In genomic region chr20:57404419-57405072, GRCh38 we compare ENCODE assay signal across 20 cellular contexts. TPM values are rescaled to one million over a fixed set of nuclear protein-coding genes. Genes with fewer than 3 reads are reported as not detected.
A peak's percentile ranks its signal among the peaks of the same experiment; 100 is the strongest.
DNase-seq lines count a peak whose midpoint lies in the region; ATAC-seq and TF ChIP-seq lines count a peak whose summit lies in the region.
"Had no signal": no experiment of that assay in that cellular context is flagged by ENCODE, and none has a peak within 500 bp of the region (broad histone marks: within the 10 kb centered on the region; RNA-seq: fewer than 3 reads in every experiment).

No MANE protein-coding gene starts in this region.

- TF ChIP-seq POLR2A in GM19193 (IDR thresholded peaks at IDR 0.05; ENCODE audit: extremely low read depth, insufficient read depth, insufficient read length) = peak; percentile 16

- no peaks in the 10 kb centered on the region for H3K9me3 Mint-ChIP-seq in activated CD8-positive, alpha-beta T cell treated with anti-CD3 and anti-CD28 coated beads for 36 hours
- H3K9me3 Mint-ChIP-seq in activated CD8-positive, alpha-beta T cell treated with anti-CD3 and anti-CD28 coated beads, Interleukin-2, amount 10 ng/mL, durations not matched to agents 7 days and 5 days (ENCODE audit: insufficient read depth) = no peaks in the 10 kb centered on the region
- H3K9me3 Mint-ChIP-seq: neural progenitor cell had no signal

- H3K4me3 Mint-ChIP-seq in activated CD8-positive, alpha-beta T cell treated with anti-CD3 and anti-CD28 coated beads for 36 hours = no peak overlapping the region
- no peak overlapping the region for H3K4me3 Mint-ChIP-seq in activated CD8-positive, alpha-beta T cell treated with anti-CD3 and anti-CD28 coated beads, Interleukin-2, amount 10 ng/mL, durations not matched to agents 7 days and 5 days
- H3K4me3 Mint-ChIP-seq: neural progenitor cell had no signal

- H3K36me3 ChIP-seq in rectal smooth muscle tissue (ENCODE audit: control insufficient read depth, insufficient read depth, low read length) = peaks cover 47% of the 10 kb centered on the region
- H3K36me3 ChIP-seq: neural progenitor cell had no signal

- no peak for DNase-seq in activated CD8-positive, alpha-beta T cell treated with anti-CD3 and anti-CD28 coated beads for 36 hours
- DNase-seq in activated CD8-positive, alpha-beta T cell treated with anti-CD3 and anti-CD28 coated beads, Interleukin-2, amount 10 ng/mL, durations not matched to agents 7 days and 5 days = no peak
- DNase-seq in left ventricle myocardium superior = peak; percentile 27
- no peak for DNase-seq in GM19240 (ENCODE audit: insufficient read length, low spot score)
- no peak for DNase-seq in NCI-H1417 (lab: John Stamatoyannopoulos, UW)
- DNase-seq: 8988T; activated CD4-positive, alpha-beta T cell treated with anti-CD3 and anti-CD28 coated beads for 1 hour; AML-193; amniotic stem cell; caudate nucleus; foreskin fibroblast; kidney glomerular epithelial cell; MM.1S; NCI-H1694 had no signal

- H3K27me3 ChIP-seq in rectal smooth muscle tissue (ENCODE audit: control insufficient read depth, insufficient read depth, low read length) = no peaks in the 10 kb centered on the region
- H3K27me3 ChIP-seq: neural progenitor cell, upper lobe of left lung had no signal

- H3K27me3 Mint-ChIP-seq in activated CD8-positive, alpha-beta T cell treated with anti-CD3 and anti-CD28 coated beads for 36 hours = no peaks in the 10 kb centered on the region
- no peaks in the 10 kb centered on the region for H3K27me3 Mint-ChIP-seq in activated CD8-positive, alpha-beta T cell treated with anti-CD3 and anti-CD28 coated beads, Interleukin-2, amount 10 ng/mL, durations not matched to agents 7 days and 5 days (ENCODE audit: low read depth)

- peaks cover 65% of the 10 kb centered on the region for H3K36me3 Mint-ChIP-seq in activated CD8-positive, alpha-beta T cell treated with anti-CD3 and anti-CD28 coated beads for 36 hours (ENCODE audit: low read depth)
- peaks cover 60% of the 10 kb centered on the region for H3K36me3 Mint-ChIP-seq in activated CD8-positive, alpha-beta T cell treated with anti-CD3 and anti-CD28 coated beads, Interleukin-2, amount 10 ng/mL, durations not matched to agents 7 days and 5 days (ENCODE audit: low read depth)

- ATAC-seq in activated CD8-positive, alpha-beta T cell treated with anti-CD3 and anti-CD28 coated beads for 36 hours = no peak
- ATAC-seq in activated CD8-positive, alpha-beta T cell treated with anti-CD3 and anti-CD28 coated beads, Interleukin-2, amount 10 ng/mL, durations not matched to agents 7 days and 5 days = no peak
- ATAC-seq in left ventricle myocardium superior = no peak
- no peak for ATAC-seq in GM18520 (IDR thresholded peaks at IDR 0.05; ENCODE audit: unreplicated experiment)

- H3K4me1 ChIP-seq in rectal smooth muscle tissue (ENCODE audit: control insufficient read depth, insufficient read depth, low read length) = peaks cover 49% of the 10 kb centered on the region

- CTCF ChIA-PET in activated CD8-positive, alpha-beta T cell treated with anti-CD3 and anti-CD28 coated beads for 36 hours (lab: Charles Lee) = interaction anchor here (2.4 kb wide), 1 partner anchor 23 kb away, joined by 11 read pairs; no protein-coding TSS in a partner anchor
- CTCF ChIA-PET in activated CD8-positive, alpha-beta T cell treated with anti-CD3 and anti-CD28 coated beads, Interleukin-2, amount 10 ng/mL, durations not matched to agents 7 days and 5 days (lab: Charles Lee) = no interaction called here

- H3K27ac ChIP-seq in rectal smooth muscle tissue (ENCODE audit: low read depth, low read length) = peak overlapping the region; percentile 50
- H3K27ac ChIP-seq: epithelial cell of prostate, neural progenitor cell, upper lobe of left lung had no signal

- peak overlapping the region; percentile 57 for H3K27ac Mint-ChIP-seq in activated CD8-positive, alpha-beta T cell treated with anti-CD3 and anti-CD28 coated beads for 36 hours
- H3K27ac Mint-ChIP-seq in activated CD8-positive, alpha-beta T cell treated with anti-CD3 and anti-CD28 coated beads, Interleukin-2, amount 10 ng/mL, durations not matched to agents 7 days and 5 days = no peak overlapping the region

- no peak overlapping the region for H3K4me3 ChIP-seq in rectal smooth muscle tissue (ENCODE audit: low read length)
- H3K4me3 ChIP-seq: neural progenitor cell, upper lobe of left lung had no signal

- POLR2A ChIA-PET in activated CD8-positive, alpha-beta T cell treated with anti-CD3 and anti-CD28 coated beads for 36 hours (lab: Charles Lee) = interaction anchor here (0.9 to 3.5 kb wide), 4 partner anchors 9 to 30 kb away, joined by 3 to 14 read pairs (median 12); no protein-coding TSS in a partner anchor
- POLR2A ChIA-PET in activated CD8-positive, alpha-beta T cell treated with anti-CD3 and anti-CD28 coated beads, Interleukin-2, amount 10 ng/mL, durations not matched to agents 7 days and 5 days (lab: Charles Lee) = interaction anchor here (0.8 kb wide), 1 partner anchor 9 kb away, joined by 3 read pairs; no protein-coding TSS in a partner anchor

- intact Hi-C loops in activated CD8-positive, alpha-beta T cell treated with anti-CD3 and anti-CD28 coated beads for 36 hours (cut with micrococcal nuclease) = no loop called here
- intact Hi-C loops in left ventricle myocardium superior (cut with micrococcal nuclease) = no loop called here

- peaks cover 43% of the 10 kb centered on the region for H3K4me1 Mint-ChIP-seq in activated CD8-positive, alpha-beta T cell treated with anti-CD3 and anti-CD28 coated beads for 36 hours (ENCODE audit: low read depth)
- H3K4me1 Mint-ChIP-seq in activated CD8-positive, alpha-beta T cell treated with anti-CD3 and anti-CD28 coated beads, Interleukin-2, amount 10 ng/mL, durations not matched to agents 7 days and 5 days (ENCODE audit: low read depth) = peaks cover 49% of the 10 kb centered on the region

- no peak overlapping the region for H3K9ac ChIP-seq in rectal smooth muscle tissue (ENCODE audit: low read length)
- H3K9ac ChIP-seq: neural progenitor cell had no signal

- no peak for TF ChIP-seq CTCF in activated CD8-positive, alpha-beta T cell treated with anti-CD3 and anti-CD28 coated beads for 36 hours (IDR thresholded peaks at IDR 0.05)

RNA-seq across cellular contexts. Expression of gene RBM38, which starts 13.3 kb away (rescaled TPM):
- 100 to 1,000 TPM; 114 to 116 TPM for total RNA-seq in activated CD8-positive, alpha-beta T cell treated with anti-CD3 and anti-CD28 coated beads for 36 hours
- 10 to 100 TPM; 53.8 to 57.1 TPM for total RNA-seq in activated CD8-positive, alpha-beta T cell treated with anti-CD3 and anti-CD28 coated beads, Interleukin-2, amount 10 ng/mL, durations not matched to agents 7 days and 5 days
- 89.3 TPM for total RNA-seq in left ventricle myocardium superior

RNA-seq across cellular contexts. Expression of gene RAE1, which starts 53.5 kb away (rescaled TPM):
- 10 to 100 TPM; 41.1 to 42.9 TPM for total RNA-seq in activated CD8-positive, alpha-beta T cell treated with anti-CD3 and anti-CD28 coated beads for 36 hours
- 10 to 100 TPM; 35.0 to 37.2 TPM for total RNA-seq in activated CD8-positive, alpha-beta T cell treated with anti-CD3 and anti-CD28 coated beads, Interleukin-2, amount 10 ng/mL, durations not matched to agents 7 days and 5 days
- 15.1 TPM for total RNA-seq in left ventricle myocardium superior
